8 cellular contexts compared by ENCODE assay signal in the genomic region with DNA sequence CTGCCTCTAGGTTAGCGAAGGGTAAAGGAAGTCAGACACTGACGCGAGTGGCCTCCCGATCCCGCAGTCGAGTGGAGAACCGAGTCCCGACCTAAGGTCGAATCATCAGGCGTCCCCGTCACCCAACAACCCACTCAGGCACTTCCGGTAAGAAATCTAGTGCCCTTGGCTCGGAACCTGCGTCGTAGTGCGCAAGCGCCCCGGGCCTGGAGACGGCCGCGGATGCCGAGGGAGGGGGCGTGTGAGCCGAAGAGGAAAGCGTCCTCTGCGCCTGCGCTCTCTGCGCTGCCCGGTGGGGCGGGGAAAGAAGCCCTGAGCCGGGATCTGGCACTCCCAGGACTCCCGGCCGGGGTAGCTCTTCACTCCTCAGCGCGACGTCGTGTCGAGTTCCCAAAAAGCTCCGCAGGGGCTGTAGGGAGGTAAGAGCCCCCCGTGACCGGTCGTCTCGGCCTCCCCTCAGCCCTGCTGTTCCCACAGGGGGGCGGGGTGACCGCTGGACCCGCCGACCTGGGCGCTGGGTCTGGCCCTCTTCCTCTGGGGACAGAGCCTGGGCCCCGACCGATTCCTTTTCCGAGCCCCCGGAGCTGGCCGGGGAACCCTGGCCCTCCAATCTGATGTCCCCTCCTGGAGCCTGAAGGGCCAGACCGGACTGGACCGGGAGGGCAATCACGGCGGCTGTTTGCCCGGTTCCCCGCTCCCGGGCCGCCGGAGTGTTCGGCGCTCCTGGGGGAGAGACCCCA. TPM values are rescaled to one million over a fixed set of nuclear protein-coding genes. Genes with fewer than 3 reads are reported as not detected.
DNase-seq lines count a peak whose midpoint lies in the region; TF ChIP-seq lines count a peak whose summit lies in the region.

A gene (plus strand): TSS at position 330 of the 740 bp plus-strand sequence. CDS start 26,084 bp downstream, outside the sequence.

- H3K36me3 Mint-ChIP-seq in HFFc6 (ENCODE audit: low read depth) = no peaks in the 10 kb centered on the region; the same call in 1 of the 2 replicates

- peak; percentile 58; the same call in 1 of the 2 replicates for TF ChIP-seq CTCF in HFFc6 (IDR thresholded peaks at IDR 0.05)

- H3K4me3 Mint-ChIP-seq in HFFc6 = peak within 1 kb of the TSS; percentile 98

- H3K27me3 Mint-ChIP-seq in HFFc6 (ENCODE audit: insufficient read depth) = peaks cover 9% of the 10 kb centered on the region; the same call in 1 of the 2 replicates

- peaks cover 32% of the 10 kb centered on the region for H3K4me1 Mint-ChIP-seq in HFFc6 (ENCODE audit: low read depth)

- no peaks in the 10 kb centered on the region for H3K9me3 Mint-ChIP-seq in HFFc6

- peak within 1 kb of the TSS; percentile 98 for H3K27ac Mint-ChIP-seq in HFFc6

- DNase-seq in GM04503 (ENCODE audit: low read depth) (peak; percentile 83), HFFc6 (peak; percentile 95), NAMALWA (ENCODE audit: low spot score) (peak; percentile 98), SK-N-DZ (ENCODE audit: low spot score) (peak; percentile 98), germinal center (ENCODE audit: low spot score) (peak; percentile 95), non-pigmented ciliary epithelial cell (ENCODE audit: low read depth) (peak; percentile 79), superior temporal gyrus (ENCODE audit: extremely low spot score) (peak; percentile 99)
- peak; percentile 96 for DNase-seq in activated naive CD4-positive, alpha-beta T cell treated with anti-CD3 and anti-CD28 coated beads, Interleukin-2, amount 50 U/mL, for 16 hours

RNA-seq across cellular contexts. Expression of the gene that starts here (rescaled TPM):
- 10 to 100 TPM; 25.9 to 31.2 (median 28.8) TPM for total RNA-seq in HFFc6 (2021; fragmentation: NEBNext Ultra II Directional; extraction: Animal tissue kit (Norgen Biotek cat#: 25700))
- polyA plus RNA-seq in SK-N-DZ (2014; cell fraction: cytosol; rRNA removed) = 24.3 TPM in 2 replicates
- polyA plus RNA-seq in SK-N-DZ (2014; cell fraction: nucleus; rRNA removed) = 41.8 and 70.7 TPM in 2 replicates

Comparison
In these comparisons a context has a peak if more than half of its experiments do, and no peak if none do; other contexts are left out.
1. Peak in every context shown above with its lines: DNase-seq.